Comparison of ENCODE assay signal across 6 cellular contexts in genomic region chr19:19132912-19133311, GRCh38.
"Had no signal": no experiment of that assay in that cellular context is flagged by ENCODE, and none has a peak within 500 bp of the region (broad histone marks: within the 10 kb centered on the region; RNA-seq: fewer than 3 reads in every experiment).

No MANE protein-coding gene starts in this region.

- DNase-seq: H9, HCEC 1CT, IMR-90, KG1 had no signal

- H3K4me3 Mint-ChIP-seq: GM23338, H9 had no signal

- H3K4me3 ChIP-seq: GM23338, K562 had no signal

- H3K27ac Mint-ChIP-seq: GM23338, H9 had no signal
